19 cellular contexts compared by ENCODE assay signal in genomic region chr14:55201219-55202096, GRCh38. TPM values are rescaled to one million over a fixed set of nuclear protein-coding genes. Genes with fewer than 3 reads are reported as not detected.
A peak's percentile ranks its signal among the peaks of the same experiment; 100 is the strongest.
DNase-seq lines count a peak whose midpoint lies in the region; ATAC-seq and TF ChIP-seq lines count a peak whose summit lies in the region.
"Had no signal": no experiment of that assay in that cellular context is flagged by ENCODE, and none has a peak within 500 bp of the region (broad histone marks: within the 10 kb centered on the region; RNA-seq: fewer than 3 reads in every experiment).

No MANE protein-coding gene starts in this region.

- H4K91ac ChIP-seq in neuronal stem cell (ENCODE audit: low read depth, low read length, poor library complexity): no peak overlapping the region

- no peak overlapping the region for H3K18ac ChIP-seq in neuronal stem cell (ENCODE audit: low read length)

- no peak overlapping the region for H2BK15ac ChIP-seq in neuronal stem cell (ENCODE audit: low read length)

- H3K4me3 ChIP-seq in SJSA1 (no peak overlapping the region), neuronal stem cell (ENCODE audit: low read length in 2 of 2) (no peak overlapping the region), smooth muscle cell (no peak overlapping the region), heart left ventricle (no peak overlapping the region)
- H3K4me3 ChIP-seq: HAP-1 had no signal

- H3K4me1 ChIP-seq in SJSA1 (replicated peaks): peaks cover 15% of the 10 kb centered on the region
- peaks cover 0 to 3% of the 10 kb centered on the region in 2 donors for H3K4me1 ChIP-seq in neuronal stem cell (ENCODE audit: control insufficient read depth in 2 of 2, insufficient read depth in 1 of 2, low read depth in 1 of 2, low read length in 2 of 2)
- H3K4me1 ChIP-seq in smooth muscle cell (ENCODE audit: low read depth): peaks cover 3% of the 10 kb centered on the region
- no peaks in the 10 kb centered on the region for H3K4me1 ChIP-seq in heart left ventricle
- H3K4me1 ChIP-seq: HAP-1 had no signal

- H3K4me2 ChIP-seq in neuronal stem cell (ENCODE audit: insufficient read depth, low read length, poor library complexity, severe bottlenecking) (no peak overlapping the region), smooth muscle cell (no peak overlapping the region)

- no peak overlapping the region for H2BK5ac ChIP-seq in neuronal stem cell (ENCODE audit: low read length)

- H3K9me3 ChIP-seq in SJSA1 (replicated peaks) (no peaks in the 10 kb centered on the region), neuronal stem cell (replicated peaks in 1 of 2; ENCODE audit: control insufficient read depth in 2 of 2, insufficient read depth in 1 of 2, low read depth in 1 of 2, low read length in 2 of 2) (no peaks in the 10 kb centered on the region), smooth muscle cell (replicated peaks; ENCODE audit: low read depth) (no peaks in the 10 kb centered on the region), heart left ventricle (no peaks in the 10 kb centered on the region)
- H3K9me3 ChIP-seq: HAP-1 had no signal

- TF ChIP-seq CTCF in smooth muscle cell (IDR thresholded peaks at IDR 0.05; ENCODE audit: borderline replicate concordance, insufficient read depth, poor library complexity, severe bottlenecking): no peak
- no peak for TF ChIP-seq CTCF in heart left ventricle (IDR thresholded peaks at IDR 0.05)

- H3K36me3 ChIP-seq in SJSA1 (no peaks in the 10 kb centered on the region), neuronal stem cell (replicated peaks in 1 of 2; ENCODE audit: control insufficient read depth in 2 of 2, insufficient read depth in 2 of 2, low read length in 2 of 2) (no peaks in the 10 kb centered on the region), smooth muscle cell (ENCODE audit: low read depth) (no peaks in the 10 kb centered on the region), heart left ventricle (no peaks in the 10 kb centered on the region)
- H3K36me3 ChIP-seq: HAP-1 had no signal

- WGBS in neuronal stem cell (ENCODE audit: extremely low coverage in 2 of 2, insufficient read length in 2 of 2, insufficient replicate concordance in 1 of 2), 2 donors: no CpG with 5 or more reads among the region's 17 CpGs
- 81% methylated on average over 17 of the region's 17 CpGs for WGBS in smooth muscle cell (ENCODE audit: low lambda C conversion rate)
- 90 to 92% (median 92%) methylated on average over 16 to 17 of the region's 17 CpGs for WGBS in heart left ventricle, 4 donors

- intact Hi-C loops in heart left ventricle (cut with DNase I): no loop called here

- no peak overlapping the region for H2BK120ac ChIP-seq in neuronal stem cell (ENCODE audit: low read depth, low read length)

- no peaks in the 10 kb centered on the region for H3K27me3 ChIP-seq in SJSA1 (replicated peaks)
- no peaks in the 10 kb centered on the region for H3K27me3 ChIP-seq in neuronal stem cell (ENCODE audit: control insufficient read depth in 3 of 3, insufficient read depth in 3 of 3, low read depth in 1 of 3, low read length in 3 of 3)
- H3K27me3 ChIP-seq in smooth muscle cell (ENCODE audit: low read depth): no peaks in the 10 kb centered on the region
- H3K27me3 ChIP-seq in heart left ventricle: no peaks in the 10 kb centered on the region

- peak overlapping the region; percentile 49 for H3K27ac ChIP-seq in SJSA1
- H3K27ac ChIP-seq in neuronal stem cell (replicated peaks; ENCODE audit: low read length): peak overlapping the region; percentile 37
- no peak overlapping the region for H3K27ac ChIP-seq in smooth muscle cell (ENCODE audit: low read depth)
- no peak overlapping the region for H3K27ac ChIP-seq in heart left ventricle
- H3K27ac ChIP-seq: RWPE1 had no signal

- ATAC-seq in heart left ventricle: no peak
- ATAC-seq: PC-3 had no signal

- TF ChIP-seq POLR2A in heart left ventricle (IDR thresholded peaks at IDR 0.05): no peak

- no peaks in the 10 kb centered on the region for H3K79me1 ChIP-seq in neuronal stem cell (ENCODE audit: low read depth, low read length)

- no peak overlapping the region for H2AK5ac ChIP-seq in neuronal stem cell (ENCODE audit: low read depth, low read length)

- no peak overlapping the region for H3K23ac ChIP-seq in neuronal stem cell (ENCODE audit: low read depth, low read length, poor library complexity)

- H3K9ac ChIP-seq in neuronal stem cell (ENCODE audit: low read depth, low read length, poor library complexity): no peak overlapping the region
- no peak overlapping the region for H3K9ac ChIP-seq in smooth muscle cell (ENCODE audit: low read depth)

- DNase-seq in ELF-1 (ENCODE audit: low read depth, low spot score) (peak; percentile 31), SJSA1 (ENCODE audit: low read depth in 1 of 2, low spot score in 2 of 2) (peak; percentile 38 to 49), islet precursor cell (peak; percentile 75), neuronal stem cell (ENCODE audit: low spot score) (no peak), superior temporal gyrus (ENCODE audit: extremely low spot score) (no peak), smooth muscle cell (lab: John Stamatoyannopoulos, UW; ENCODE audit: unreplicated experiment) (no peak), epidermal melanocyte (ENCODE audit: insufficient read length, low spot score) (no peak), heart left ventricle (no peak)
- DNase-seq: Calu3; CD4-positive, alpha-beta memory T cell; DMS53; KBM-7; NCI-H1417 treated with DMSO at 0.1 percent for 48 hours; NCI-H1930; NCI-H446; NCI-H748 treated with DMSO at 0.1 percent for 48 hours; PC-3 had no signal

- H3F3A ChIP-seq in smooth muscle cell (ENCODE audit: low read depth): no peaks in the 10 kb centered on the region

- H2BK12ac ChIP-seq in neuronal stem cell (ENCODE audit: low read length): no peak overlapping the region

- no peaks in the 10 kb centered on the region for H3K79me2 ChIP-seq in smooth muscle cell (ENCODE audit: low read depth)

- no peak overlapping the region for H3K14ac ChIP-seq in neuronal stem cell (ENCODE audit: low read length)

- H3K4ac ChIP-seq in neuronal stem cell (ENCODE audit: low read length): no peak overlapping the region

- H4K8ac ChIP-seq in neuronal stem cell (ENCODE audit: low read depth, low read length): no peak overlapping the region

- H4K20me1 ChIP-seq in smooth muscle cell (ENCODE audit: low read depth): no peaks in the 10 kb centered on the region

- H2AFZ ChIP-seq in neuronal stem cell (ENCODE audit: low read length): no peak overlapping the region
- H2AFZ ChIP-seq in smooth muscle cell (ENCODE audit: low read depth): no peak overlapping the region

RNA-seq across cellular contexts. Expression of gene DLGAP5, which starts 10.1 kb away (rescaled TPM):
- 67.7 and 83.1 TPM in 2 replicates for total RNA-seq in SJSA1 (2014; rRNA removed; shearing (Covaris generic))
- polyA plus RNA-seq in neuronal stem cell (2013, experiment 1 of 2): 124 TPM
- polyA plus RNA-seq in neuronal stem cell (2013, experiment 2 of 2): 125 TPM
- total RNA-seq in smooth muscle cell (5.3 and 8.0 TPM in 2 replicates), heart left ventricle (10 to 100 TPM in 1 of 9 donors, under 1 TPM in 6, not detected in 2; 0.12 to 11.1 (median 0.65) TPM)
- polyA plus RNA-seq in smooth muscle cell (5.3 and 7.5 TPM in 2 replicates), heart left ventricle (under 1 TPM in 1 of 2 donors, not detected in 1; 0.12 TPM)
- total RNA-seq: CD4-positive, alpha-beta memory T cell had no signal
- polyA plus RNA-seq: CD4-positive, alpha-beta memory T cell had no signal

Comparison
In these comparisons a context has a peak if more than half of its experiments do, and no peak if none do; other contexts are left out.
1. DNase-seq: peak in ELF-1 (single experiment), SJSA1 (2 of 2) and islet precursor cell (single experiment); none in neuronal stem cell (single experiment), superior temporal gyrus (single experiment), smooth muscle cell (single experiment), epidermal melanocyte (single experiment) and heart left ventricle (0 of 5).
2. H3K27ac ChIP-seq: peak in SJSA1 (single experiment) and neuronal stem cell (single experiment); none in smooth muscle cell (single experiment) and heart left ventricle (0 of 12).